Comparison of ENCODE assay signal across 9 cellular contexts in the genomic region with DNA sequence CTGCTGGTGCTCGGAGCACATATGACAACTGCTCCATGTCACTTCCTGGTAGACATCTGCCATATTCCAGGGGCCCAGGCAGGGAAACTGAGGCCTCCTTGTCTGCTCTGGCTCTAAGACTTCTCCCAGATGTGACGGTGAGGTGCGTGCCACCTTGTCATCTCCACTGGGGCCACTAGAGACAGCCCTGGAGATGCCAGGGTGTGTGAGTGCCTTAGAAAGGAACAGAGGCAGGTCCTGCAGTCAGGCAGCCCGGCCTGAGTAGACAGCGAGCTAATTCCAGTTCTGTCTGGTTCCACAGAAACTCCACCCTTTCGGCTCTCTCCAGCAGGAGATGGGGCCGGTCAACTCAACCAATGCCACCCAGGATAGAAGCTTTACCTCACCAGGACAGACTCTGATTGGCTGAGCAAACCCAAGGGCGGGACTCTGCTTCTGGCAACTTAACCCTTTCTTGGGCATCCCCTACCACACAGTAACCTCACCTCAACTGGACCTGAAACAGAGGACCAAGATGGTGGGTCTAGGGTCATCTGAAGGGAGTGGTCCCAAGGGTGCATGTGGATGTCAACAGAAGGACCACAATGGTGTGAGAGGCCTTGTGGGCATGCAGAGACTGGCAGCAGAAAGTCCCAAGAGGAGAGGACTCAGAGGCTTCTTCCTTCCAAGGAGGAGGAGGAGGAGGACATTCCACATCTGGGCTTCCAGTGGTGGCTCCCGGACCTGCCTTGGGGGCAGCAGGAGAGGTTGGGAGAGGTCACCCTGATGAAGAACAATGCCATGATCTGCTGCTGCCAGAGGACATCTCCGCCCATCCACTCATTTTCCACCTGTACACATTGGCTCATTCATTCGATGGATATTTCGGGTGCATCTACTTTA.
DNase-seq lines count a peak whose midpoint lies in the region; ATAC-seq and TF ChIP-seq lines count a peak whose summit lies in the region.
"Had no signal": no experiment of that assay in that cellular context is flagged by ENCODE, and none has a peak within 500 bp of the region (broad histone marks: within the 10 kb centered on the region; RNA-seq: fewer than 3 reads in every experiment).

No MANE protein-coding gene starts in this region.

- H3K27ac ChIP-seq in cardiac muscle cell (peak overlapping the region; percentile 90), iPS-20b (ENCODE audit: low read length) (peak overlapping the region; percentile 12), upper lobe of right lung (no peak overlapping the region)
- H3K27ac ChIP-seq: epithelial cell of prostate had no signal

- H3K36me3 ChIP-seq in cardiac muscle cell (no peaks in the 10 kb centered on the region), iPS-20b (ENCODE audit: insufficient read depth, low read depth, low read length) (no peaks in the 10 kb centered on the region), upper lobe of right lung (peaks cover 7% of the 10 kb centered on the region)

- H3K27me3 ChIP-seq in cardiac muscle cell (no peaks in the 10 kb centered on the region), iPS-20b (ENCODE audit: insufficient read depth, low read length) (no peaks in the 10 kb centered on the region), upper lobe of right lung (no peaks in the 10 kb centered on the region)

- peak overlapping the region; percentile 72; the same call in 1 of the 2 replicates for H3K9ac ChIP-seq in iPS-20b (ENCODE audit: low read depth, low read length)

- H3K4me3 ChIP-seq in cardiac muscle cell (no peak overlapping the region), iPS-20b (ENCODE audit: low read length) (no peak overlapping the region), upper lobe of right lung (no peak overlapping the region)

- H3K4me1 ChIP-seq in cardiac muscle cell (ENCODE audit: low read depth) (peaks cover 23% of the 10 kb centered on the region), iPS-20b (ENCODE audit: insufficient read depth, low read length) (peaks cover 5% of the 10 kb centered on the region; the same call in 1 of the 2 replicates), upper lobe of right lung (no peaks in the 10 kb centered on the region)

- no peak for ATAC-seq in left ventricle myocardium superior
- ATAC-seq in upper lobe of right lung, result peak; percentile 61

- DNase-seq in cardiac muscle cell (ENCODE audit: low read depth in 1 of 2, low spot score in 1 of 2) (peak; percentile 70 to 91), left ventricle myocardium superior (no peak), amygdala (lab: John Stamatoyannopoulos, UW) (peak in 32 of 56 donors; percentile 20 to 77 (median 46)), upper lobe of right lung (no peak), NCI-H1417 treated with DMSO at 0.1 percent for 48 hours (lab: John Stamatoyannopoulos, UW) (no peak), DMS79 (lab: John Stamatoyannopoulos, UW) (no peak), Kasumi-1 (lab: John Stamatoyannopoulos, UW) (no peak)

- TF ChIP-seq CTCF in cardiac muscle cell (IDR thresholded peaks at IDR 0.05; ENCODE audit: low read depth, low read length), result no peak
- no peak for TF ChIP-seq CTCF in upper lobe of right lung (IDR thresholded peaks at IDR 0.05)

- intact Hi-C loops in left ventricle myocardium superior (cut with micrococcal nuclease), result no loop called here
- intact Hi-C loops in upper lobe of right lung (cut with DNase I), result no loop called here

- H3K9me3 ChIP-seq in cardiac muscle cell (ENCODE audit: low read depth) (no peaks in the 10 kb centered on the region), iPS-20b (ENCODE audit: insufficient read depth, low read depth, low read length) (no peaks in the 10 kb centered on the region), upper lobe of right lung (no peaks in the 10 kb centered on the region)

Comparison
In these comparisons a context has a peak if more than half of its experiments do, and no peak if none do; other contexts are left out.
1. DNase-seq: peak in cardiac muscle cell (2 of 2) and amygdala (32 of 56); none in left ventricle myocardium superior (single experiment), upper lobe of right lung (single experiment), NCI-H1417 treated with DMSO at 0.1 percent for 48 hours (single experiment), DMS79 (single experiment) and Kasumi-1 (0 of 2).